In the genomic region with DNA sequence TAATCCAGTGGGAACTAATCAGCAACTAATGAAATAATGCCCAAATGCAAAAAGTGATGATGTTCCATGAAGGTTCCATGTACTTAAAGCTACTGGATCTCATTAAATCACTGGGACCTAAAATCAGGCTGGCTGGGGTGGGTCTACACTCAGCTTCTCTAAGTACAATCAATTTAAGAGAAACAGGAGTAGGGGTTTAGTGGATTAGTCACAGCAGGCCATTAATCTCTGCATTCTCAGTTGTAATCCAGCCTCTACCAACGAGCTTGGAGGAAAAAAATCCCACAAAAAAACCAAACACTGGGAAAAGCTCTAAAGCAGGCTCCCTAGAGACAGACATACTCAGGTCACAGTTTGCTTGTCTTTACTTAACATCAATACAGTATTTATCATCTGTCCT, we compare ENCODE assay signal across 23 cellular contexts.
"Had no signal": no experiment of that assay in that cellular context is flagged by ENCODE, and none has a peak within 500 bp of the region (broad histone marks: within the 10 kb centered on the region; RNA-seq: fewer than 3 reads in every experiment).

No MANE protein-coding gene starts in this region.

- H3K36me3 Mint-ChIP-seq: naive thymus-derived CD4-positive, alpha-beta T cell; type B pancreatic cell had no signal

- H3K9me3 ChIP-seq: heart right ventricle, ovary, prostate gland, right atrium auricular region, spleen, thoracic aorta, vagina had no signal

- H3K27ac ChIP-seq: coronary artery, heart right ventricle, ovary, prostate gland, right atrium auricular region, spleen, thoracic aorta, vagina had no signal

- DNase-seq: activated CD4-positive, alpha-beta memory T cell treated with anti-CD3 and anti-CD28 coated beads, Interleukin-2, amount 10 ng/mL, durations not matched to agents 7 days and 5 days; activated CD4-positive, alpha-beta T cell treated with anti-CD3 and anti-CD28 coated beads, Interleukin-2, amount 10 ng/mL, durations not matched to agents 24 days and 14 days; activated effector memory CD4-positive, alpha-beta T cell treated with anti-CD3 and anti-CD28 coated beads, Interleukin-2, amount 50 U/mL, for 16 hours; activated naive CD4-positive, alpha-beta T cell treated with anti-CD3 and anti-CD28 coated beads, Interleukin-2, amount 50 U/mL, for 16 hours; activated naive CD8-positive, alpha-beta T cell treated with anti-CD3 and anti-CD28 coated beads, Interleukin-2, amount 50 U/mL, for 24 hours; cerebellar nuclear complex; foreskin fibroblast; heart right ventricle; kidney; naive thymus-derived CD4-positive, alpha-beta T cell; ovary; spleen; stimulated activated CD4-positive, alpha-beta T cell treated with anti-CD3 and anti-CD28 coated beads, Interleukin-4, amount 100 ng/mL, for 1 hour; stimulated activated naive CD4-positive, alpha-beta T cell had no signal

- H3K4me3 ChIP-seq: coronary artery, heart right ventricle, lung, ovary, prostate gland, right atrium auricular region, spleen, thoracic aorta, vagina had no signal

- ATAC-seq: activated CD4-positive, CD25-positive, alpha-beta regulatory T cell treated with anti-CD3 and anti-CD28 coated beads, Interleukin-2, amount 50 U/mL, for 24 hours; activated naive CD8-positive, alpha-beta T cell treated with anti-CD3 and anti-CD28 coated beads, Interleukin-2, amount 50 U/mL, for 24 hours; heart right ventricle; left lobe of liver; naive thymus-derived CD4-positive, alpha-beta T cell had no signal

- H3K27ac Mint-ChIP-seq: activated CD4-positive, alpha-beta memory T cell treated with anti-CD3 and anti-CD28 coated beads, Interleukin-2, amount 10 ng/mL, durations not matched to agents 7 days and 5 days; activated CD4-positive, alpha-beta T cell treated with anti-CD3 and anti-CD28 coated beads, Interleukin-2, amount 10 ng/mL, durations not matched to agents 24 days and 14 days; activated naive CD8-positive, alpha-beta T cell treated with anti-CD3 and anti-CD28 coated beads, Interleukin-2, amount 50 U/mL, for 24 hours; naive thymus-derived CD4-positive, alpha-beta T cell; type B pancreatic cell had no signal

- H3K4me3 Mint-ChIP-seq: activated CD4-positive, alpha-beta memory T cell treated with anti-CD3 and anti-CD28 coated beads, Interleukin-2, amount 10 ng/mL, durations not matched to agents 7 days and 5 days; activated CD4-positive, alpha-beta T cell treated with anti-CD3 and anti-CD28 coated beads, Interleukin-2, amount 10 ng/mL, durations not matched to agents 24 days and 14 days; activated naive CD8-positive, alpha-beta T cell treated with anti-CD3 and anti-CD28 coated beads, Interleukin-2, amount 50 U/mL, for 24 hours; naive thymus-derived CD4-positive, alpha-beta T cell; type B pancreatic cell had no signal

- H3K36me3 ChIP-seq: heart right ventricle, ovary, prostate gland, right atrium auricular region, spleen, thoracic aorta, vagina had no signal

- H3K27me3 ChIP-seq: ovary, right atrium auricular region, spleen, vagina had no signal

- H3K27me3 Mint-ChIP-seq: activated CD4-positive, alpha-beta memory T cell treated with anti-CD3 and anti-CD28 coated beads, Interleukin-2, amount 10 ng/mL, durations not matched to agents 7 days and 5 days; activated CD4-positive, alpha-beta T cell treated with anti-CD3 and anti-CD28 coated beads, Interleukin-2, amount 10 ng/mL, durations not matched to agents 24 days and 14 days; activated naive CD8-positive, alpha-beta T cell treated with anti-CD3 and anti-CD28 coated beads, Interleukin-2, amount 50 U/mL, for 24 hours had no signal

- H3K9me3 Mint-ChIP-seq: activated CD4-positive, alpha-beta memory T cell treated with anti-CD3 and anti-CD28 coated beads, Interleukin-2, amount 10 ng/mL, durations not matched to agents 7 days and 5 days; activated CD4-positive, alpha-beta T cell treated with anti-CD3 and anti-CD28 coated beads, Interleukin-2, amount 10 ng/mL, durations not matched to agents 24 days and 14 days; activated naive CD8-positive, alpha-beta T cell treated with anti-CD3 and anti-CD28 coated beads, Interleukin-2, amount 50 U/mL, for 24 hours; type B pancreatic cell had no signal
